In the genomic region with DNA sequence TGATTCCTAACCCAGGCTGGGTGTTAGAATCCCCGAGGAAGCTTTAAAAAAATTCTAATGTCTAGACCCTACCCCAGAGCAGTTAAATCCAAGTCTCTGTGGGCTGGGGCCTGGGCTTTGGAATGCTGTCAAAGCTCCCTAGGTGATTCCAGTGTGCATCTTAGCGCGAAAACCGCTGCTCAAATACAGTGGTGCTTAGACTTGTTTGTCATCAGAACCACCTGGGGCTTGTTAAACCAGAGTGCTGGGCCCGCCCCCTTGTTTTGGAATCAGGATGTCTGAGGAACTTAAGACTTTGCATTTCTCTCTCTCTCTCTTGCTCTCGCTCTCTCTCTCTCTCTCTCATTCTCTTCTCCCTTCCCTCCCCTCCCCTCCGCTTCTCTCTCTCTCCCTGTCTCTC, we compare ENCODE assay signal across 31 cellular contexts. TPM values are rescaled to one million over a fixed set of nuclear protein-coding genes. Genes with fewer than 3 reads are reported as not detected.
"Had no signal": no experiment of that assay in that cellular context is flagged by ENCODE, and none has a peak within 500 bp of the region (broad histone marks: within the 10 kb centered on the region; RNA-seq: fewer than 3 reads in every experiment).

No MANE protein-coding gene starts in this region.

- H3K4me1 ChIP-seq: gastroesophageal sphincter, prostate gland, vagina had no signal

- H3K36me3 ChIP-seq: gastroesophageal sphincter, ovary, prostate gland, sigmoid colon, thoracic aorta, vagina had no signal

- H3K27ac Mint-ChIP-seq: activated CD4-positive, alpha-beta T cell treated with anti-CD3 and anti-CD28 coated beads for 36 hours; activated naive CD4-positive, alpha-beta T cell treated with anti-CD3 and anti-CD28 coated beads for 36 hours; activated T-cell treated with anti-CD3 and anti-CD28 coated beads, Interleukin-2, amount 50 U/mL, for 72 hours; mesothelial cell of epicardium; nephron progenitor cell; stimulated activated effector memory CD8-positive, alpha-beta T cell treated with anti-CD3 and anti-CD28 coated beads, Interleukin-12 subunit alpha, Interleukin-12 subunit beta, amount 100 ng/mL, for 72 hours; stimulated activated naive CD8-positive, alpha-beta T cell treated with anti-CD3 and anti-CD28 coated beads, Interleukin-15, Interleukin-2, amounts not matched to agents 100 ng/mL and 50 ng/mL, for 24 hours had no signal

- FAIRE-seq: astrocyte, keratinocyte, small intestine had no signal

- H3K27me3 ChIP-seq: ovary, vagina had no signal

- DNase-seq: activated CD4-positive, alpha-beta T cell treated with anti-CD3 and anti-CD28 coated beads for 36 hours; activated CD4-positive, alpha-beta T cell treated with anti-CD3 and anti-CD28 coated beads, Interleukin-2, amount 50 U/mL, for 4 hours; activated CD4-positive, CD25-positive, alpha-beta regulatory T cell; activated naive CD4-positive, alpha-beta T cell treated with anti-CD3 and anti-CD28 coated beads for 36 hours; activated naive CD8-positive, alpha-beta T cell treated with anti-CD3 and anti-CD28 coated beads, Interleukin-2, amount 10 ng/mL, durations not matched to agents 7 days and 5 days; activated T-cell treated with anti-CD3 and anti-CD28 coated beads for 4 hours; activated T-cell treated with anti-CD3 and anti-CD28 coated beads, Interleukin-2, amount 50 U/mL, for 72 hours; caudate nucleus; cortex of kidney; effector memory CD8-positive, alpha-beta T cell; erythroblast; hippocampal formation; left colon; naive B cell; nephron progenitor cell; ovary; retina; sigmoid colon; small intestine; stimulated activated CD4-positive, alpha-beta T cell treated with anti-CD3 and anti-CD28 coated beads, Interleukin-4, amount 100 ng/mL, for 24 hours; trophoblast cell had no signal

- H3K9me3 ChIP-seq: gastroesophageal sphincter, ovary, prostate gland, sigmoid colon, thoracic aorta, vagina had no signal

- H3K4me1 Mint-ChIP-seq: activated CD4-positive, alpha-beta T cell treated with anti-CD3 and anti-CD28 coated beads for 36 hours; activated naive CD8-positive, alpha-beta T cell treated with anti-CD3 and anti-CD28 coated beads, Interleukin-2, amount 10 ng/mL, durations not matched to agents 7 days and 5 days; mesothelial cell of epicardium had no signal

- ATAC-seq: activated CD4-positive, alpha-beta T cell treated with anti-CD3 and anti-CD28 coated beads for 36 hours; activated T-cell treated with anti-CD3 and anti-CD28 coated beads, Interleukin-2, amount 50 U/mL, for 72 hours; effector memory CD8-positive, alpha-beta T cell; gastroesophageal sphincter; left colon; stimulated activated effector memory CD8-positive, alpha-beta T cell treated with anti-CD3 and anti-CD28 coated beads, Interleukin-12 subunit alpha, Interleukin-12 subunit beta, amount 100 ng/mL, for 72 hours had no signal

- H3K4me3 ChIP-seq: gastroesophageal sphincter, ovary, prostate gland, sigmoid colon, thoracic aorta, vagina had no signal

- H3K9me3 Mint-ChIP-seq: activated naive CD8-positive, alpha-beta T cell treated with anti-CD3 and anti-CD28 coated beads, Interleukin-2, amount 10 ng/mL, durations not matched to agents 7 days and 5 days; mesothelial cell of epicardium; nephron progenitor cell; stimulated activated naive CD8-positive, alpha-beta T cell treated with anti-CD3 and anti-CD28 coated beads, Interleukin-15, Interleukin-2, amounts not matched to agents 100 ng/mL and 50 ng/mL, for 24 hours had no signal

- H3K36me3 Mint-ChIP-seq: activated naive CD8-positive, alpha-beta T cell treated with anti-CD3 and anti-CD28 coated beads, Interleukin-2, amount 10 ng/mL, durations not matched to agents 7 days and 5 days; mesothelial cell of epicardium; naive B cell; stimulated activated effector memory CD8-positive, alpha-beta T cell treated with anti-CD3 and anti-CD28 coated beads, Interleukin-12 subunit alpha, Interleukin-12 subunit beta, amount 100 ng/mL, for 72 hours had no signal

- H3K4me3 Mint-ChIP-seq: activated CD4-positive, alpha-beta T cell treated with anti-CD3 and anti-CD28 coated beads for 36 hours; activated naive CD4-positive, alpha-beta T cell treated with anti-CD3 and anti-CD28 coated beads for 36 hours; activated naive CD8-positive, alpha-beta T cell treated with anti-CD3 and anti-CD28 coated beads, Interleukin-2, amount 10 ng/mL, durations not matched to agents 7 days and 5 days; activated T-cell treated with anti-CD3 and anti-CD28 coated beads, Interleukin-2, amount 50 U/mL, for 72 hours; effector memory CD8-positive, alpha-beta T cell; mesothelial cell of epicardium; naive B cell; nephron progenitor cell; stimulated activated effector memory CD8-positive, alpha-beta T cell treated with anti-CD3 and anti-CD28 coated beads, Interleukin-12 subunit alpha, Interleukin-12 subunit beta, amount 100 ng/mL, for 72 hours; stimulated activated naive CD8-positive, alpha-beta T cell treated with anti-CD3 and anti-CD28 coated beads, Interleukin-15, Interleukin-2, amounts not matched to agents 100 ng/mL and 50 ng/mL, for 24 hours had no signal

- H3K27ac ChIP-seq: gastroesophageal sphincter, ovary, prostate gland, sigmoid colon, thoracic aorta, vagina had no signal

RNA-seq across cellular contexts. Expression of gene RHCG, which starts 20.7 kb away (rescaled TPM):
- total RNA-seq: activated CD4-positive, alpha-beta T cell treated with anti-CD3 and anti-CD28 coated beads for 36 hours; activated naive CD4-positive, alpha-beta T cell treated with anti-CD3 and anti-CD28 coated beads for 36 hours; activated naive CD8-positive, alpha-beta T cell treated with anti-CD3 and anti-CD28 coated beads, Interleukin-2, amount 10 ng/mL, durations not matched to agents 7 days and 5 days; activated T-cell treated with anti-CD3 and anti-CD28 coated beads, Interleukin-2, amount 50 U/mL, for 72 hours; chondrocyte; sigmoid colon; thoracic aorta had no signal
